ENCODE assay signal across 8 cellular contexts in genomic region chr19:47130589-47131168, GRCh38. TPM values are rescaled to one million over a fixed set of nuclear protein-coding genes. Genes with fewer than 3 reads are reported as not detected.
DNase-seq lines count a peak whose midpoint lies in the region; ATAC-seq, FAIRE-seq and TF ChIP-seq lines count a peak whose summit lies in the region.

Gene SAE1, plus strand, starts transcription at chr19:47130835. Its CDS starts 96 bp downstream, at chr19:47130931.

- no peaks in the 10 kb centered on the region for H3K9me3 ChIP-seq in mammary epithelial cell (replicated peaks; ENCODE audit: insufficient read depth, low read length)
- no peaks in the 10 kb centered on the region for H3K9me3 ChIP-seq in small intestine (ENCODE audit: control insufficient read depth, low read depth)

- peak; percentile 93 for DNase-seq in ACHN
- DNase-seq in NCI-H2196 treated with DMSO at 0.1 percent for 48 hours (lab: John Stamatoyannopoulos, UW; ENCODE audit: unreplicated experiment) = peak; percentile 99
- DNase-seq in mammary epithelial cell = peak; percentile 92
- DNase-seq in iPS-NIHi11 (ENCODE audit: low spot score) = peak; percentile 99
- DNase-seq in small intestine = peak; percentile 92

- H3K4me3 ChIP-seq in mammary epithelial cell (replicated peaks in 1 of 3; ENCODE audit: insufficient read depth in 1 of 3, low read depth in 2 of 3, low read length in 3 of 3) (peak within 1 kb of the TSS; percentile 71 to 98 (median 82)), small intestine (ENCODE audit: low read depth in 1 of 2, low read length in 2 of 2) (peak within 1 kb of the TSS; percentile 59 to 72)

- CTCF ChIA-PET in mammary epithelial cell (lab: Charles Lee; ENCODE audit: low non-redundant PET) = no interaction called here

- 0% methylated on average over 22 of the region's 51 CpGs for WGBS in mammary epithelial cell (ENCODE audit: low coverage, missing lambda C conversion rate)
- 0% methylated on average over 46 to 51 of the region's 51 CpGs for WGBS in small intestine, 3 donors

- peak within 1 kb of the TSS; percentile 93 for H2AFZ ChIP-seq in mammary epithelial cell (ENCODE audit: low read depth, low read length)

- H3K4me2 ChIP-seq in mammary epithelial cell (ENCODE audit: insufficient read depth, low read depth, low read length) = peak within 1 kb of the TSS; percentile 65

- H3K4me1 ChIP-seq in mammary epithelial cell (ENCODE audit: insufficient read depth, low read length) = peaks cover 3% of the 10 kb centered on the region
- H3K4me1 ChIP-seq in small intestine (ENCODE audit: control insufficient read depth in 2 of 2, insufficient read depth in 1 of 2, low read depth in 1 of 2, low read length in 1 of 2) = peaks cover 0 to 2% of the 10 kb centered on the region in 2 donors

- FAIRE-seq in small intestine (lab: Jason Lieb, UNC) = no peak

- no peaks in the 10 kb centered on the region for H4K20me1 ChIP-seq in mammary epithelial cell (ENCODE audit: insufficient read depth, low read length)

- TF ChIP-seq CTCF in VCaP (conservative IDR thresholded peaks at IDR 0.05) (peak; percentile 73), mammary epithelial cell (conservative IDR thresholded peaks at IDR 0.05 in 1 of 2, IDR thresholded peaks at IDR 0.05 in 1 of 2; ENCODE audit: extremely low read depth in 1 of 2, insufficient read depth in 1 of 2, low read depth in 1 of 2, low read length in 2 of 2) (peak in 1 of 2 donors; percentile 66)

- peak; percentile 78 for ATAC-seq in GM18867 (IDR thresholded peaks at IDR 0.05; ENCODE audit: unreplicated experiment)
- ATAC-seq in HG03135 (IDR thresholded peaks at IDR 0.05; ENCODE audit: unreplicated experiment) = peak; percentile 84

- intact Hi-C loops in mammary epithelial cell (cut with micrococcal nuclease) = loop anchor here (1.0 kb wide), 1 partner anchor 117 kb away; no protein-coding TSS in a partner anchor

- H3K36me3 ChIP-seq in mammary epithelial cell (ENCODE audit: insufficient read depth, low read length) (peaks cover 2% of the 10 kb centered on the region), small intestine (ENCODE audit: control insufficient read depth in 2 of 2, insufficient read depth in 2 of 2, low read length in 2 of 2) (no peaks in the 10 kb centered on the region)

- BruUV-seq in mammary epithelial cell (replicated peaks; lab: Mats Ljungman, UMichigan) = no TSS peak

- H3K27ac ChIP-seq in VCaP (peak within 1 kb of the TSS; percentile 91), mammary epithelial cell (ENCODE audit: insufficient read depth, low read depth, low read length) (peak within 1 kb of the TSS; percentile 81), small intestine (ENCODE audit: low read depth in 1 of 2, low read length in 1 of 2) (peak within 1 kb of the TSS; percentile 53 to 84)

- H3K27me3 ChIP-seq in mammary epithelial cell (ENCODE audit: insufficient read depth, low read length) (no peaks in the 10 kb centered on the region), small intestine (ENCODE audit: control insufficient read depth in 2 of 2, insufficient read depth in 2 of 2, low read length in 2 of 2) (no peaks in the 10 kb centered on the region)

- in situ Hi-C loops in ACHN (cut with HindIII; ENCODE audit: low pct_ligation_motif_present, low pct_unique_long_range_greater_than_20kb, low sequenced_read_pairs) (no loop called here), mammary epithelial cell (cut with MboI; ENCODE audit: low sequenced_read_pairs in 2 of 2) (loop anchor here in 1 of 2 donors (5.0 to 25.0 kb wide), 2 partner anchors 112 to 268 kb away; partner anchors contain the start of genes AP2S1 and ARHGAP35)

- dilution Hi-C loops in mammary epithelial cell (cut with HindIII; ENCODE audit: low sequenced_read_pairs) = no loop called here

- H3K79me2 ChIP-seq in mammary epithelial cell (ENCODE audit: insufficient read depth, low read length) = peaks cover 50% of the 10 kb centered on the region

- H3K9ac ChIP-seq in mammary epithelial cell (ENCODE audit: insufficient read depth, low read length) = peak within 1 kb of the TSS; percentile 95

RNA-seq across cellular contexts. Expression of gene SAE1, which starts in this region (rescaled TPM):
- total RNA-seq in mammary epithelial cell = 100 to 1,000 TPM in 1 of 2 donors, 10 to 100 TPM in 1; 62.0 to 106 TPM
- polyA plus RNA-seq in mammary epithelial cell = 107 TPM
- 52.1 TPM for polyA minus RNA-seq in mammary epithelial cell
- 10 to 100 TPM; 28.6 to 77.5 (median 34.9) TPM for polyA plus RNA-seq in small intestine

Comparison
In these comparisons a context has a peak if more than half of its experiments do, and no peak if none do; other contexts are left out.
1. Peak in every context shown above with its lines: DNase-seq, ATAC-seq, H3K4me3 ChIP-seq and H3K27ac ChIP-seq.